In the genomic region with DNA sequence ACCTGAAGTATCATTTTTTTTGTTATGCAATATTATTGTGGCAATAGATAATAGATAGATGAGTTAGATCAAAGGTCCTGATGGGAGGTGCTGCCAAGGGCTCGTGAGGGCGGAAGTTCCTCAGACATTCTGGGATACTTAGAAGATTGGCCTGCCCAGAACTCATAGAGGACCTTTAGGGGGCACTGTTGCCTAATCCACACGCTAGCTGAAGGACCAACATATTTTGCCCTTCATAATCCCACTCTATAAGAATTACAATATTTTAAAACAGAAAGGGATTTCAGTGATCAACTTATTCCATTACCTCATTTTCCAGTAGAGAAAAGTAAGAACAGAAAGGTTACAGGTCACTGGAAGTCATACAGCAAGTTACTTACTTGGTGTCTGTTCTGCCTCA, we compare ENCODE assay signal across 8 cellular contexts. TPM values are rescaled to one million over a fixed set of nuclear protein-coding genes. Genes with fewer than 3 reads are reported as not detected.
DNase-seq lines count a peak whose midpoint lies in the region; ATAC-seq and TF ChIP-seq lines count a peak whose summit lies in the region.

No MANE protein-coding gene starts in this region.

- H3K4me3 ChIP-seq in IMR-90 (ENCODE audit: insufficient read depth, low read depth, low read length) (no peak overlapping the region), aorta (ENCODE audit: low read length in 2 of 2) (no peak overlapping the region), sigmoid colon (no peak overlapping the region)

- no peak overlapping the region for H3K27ac Mint-ChIP-seq in activated naive CD8-positive, alpha-beta T cell treated with anti-CD3 and anti-CD28 coated beads, Interleukin-2, amount 50 U/mL, for 24 hours

- no peak overlapping the region for H2BK5ac ChIP-seq in IMR-90 (ENCODE audit: low read depth, low read length, poor library complexity, severe bottlenecking)

- no peak overlapping the region for H2AK5ac ChIP-seq in IMR-90 (ENCODE audit: low read depth, low read length)

- ATAC-seq in GM21360 (IDR thresholded peaks at IDR 0.05; ENCODE audit: unreplicated experiment), result peak; percentile 80
- peak; percentile 91 for ATAC-seq in IMR-90 (ENCODE audit: low read depth)
- no peak for ATAC-seq in activated naive CD8-positive, alpha-beta T cell treated with anti-CD3 and anti-CD28 coated beads, Interleukin-2, amount 50 U/mL, for 24 hours
- peak; percentile 46 for ATAC-seq in aorta (ENCODE audit: low FRiP score)

- no peak overlapping the region for H4K5ac ChIP-seq in IMR-90 (ENCODE audit: low read depth, low read length)

- H3K14ac ChIP-seq in IMR-90 (replicated peaks; ENCODE audit: low read depth, low read length), result no peak overlapping the region

- H3K9ac ChIP-seq in IMR-90 (ENCODE audit: low read depth, low read length), result no peak overlapping the region

- no peaks in the 10 kb centered on the region for H3K36me3 ChIP-seq in IMR-90 (ENCODE audit: control insufficient read depth, insufficient read depth, low read length)
- no peaks in the 10 kb centered on the region for H3K36me3 ChIP-seq in aorta (ENCODE audit: control insufficient read depth in 1 of 2, insufficient read depth in 2 of 2, low read length in 1 of 2)
- H3K36me3 ChIP-seq in sigmoid colon, result no peaks in the 10 kb centered on the region

- no peak overlapping the region for H3K18ac ChIP-seq in IMR-90 (ENCODE audit: low read depth, low read length)

- no peak for TF ChIP-seq POLR2A in IMR-90 (IDR thresholded peaks at IDR 0.05; ENCODE audit: low read depth, low read length)
- TF ChIP-seq POLR2A in sigmoid colon (IDR thresholded peaks at IDR 0.05), result no peak

- H4K20me1 ChIP-seq in IMR-90 (ENCODE audit: insufficient read depth, low read length), result no peaks in the 10 kb centered on the region

- H2AFZ ChIP-seq in IMR-90 (replicated peaks; ENCODE audit: low read length, poor library complexity), result no peak overlapping the region

- H2BK20ac ChIP-seq in IMR-90 (ENCODE audit: low read depth, low read length), result peak overlapping the region; percentile 72; the same call in 1 of the 2 replicates

- H3K23ac ChIP-seq in IMR-90 (ENCODE audit: low read depth, low read length), result no peak overlapping the region

- H2BK120ac ChIP-seq in IMR-90 (ENCODE audit: low read depth, low read length), result no peak overlapping the region

- H3K9me1 ChIP-seq in IMR-90 (ENCODE audit: insufficient read depth, low read length), result no peaks in the 10 kb centered on the region

- CTCF ChIA-PET in IMR-90 (lab: Yijun Ruan, JAX), result interaction anchor here (0.6 to 1.3 kb wide), 6 partner anchors 10 to 533 kb away, joined by 3 to 5 read pairs (median 3); no protein-coding TSS in a partner anchor

- TF ChIP-seq EP300 in sigmoid colon (IDR thresholded peaks at IDR 0.05), result no peak

- DNase-seq in NCI-H748 (lab: John Stamatoyannopoulos, UW; ENCODE audit: unreplicated experiment) (peak; percentile 17), NCI-H748 treated with DMSO at 0.1 percent for 48 hours (lab: John Stamatoyannopoulos, UW) (no peak), IMR-90 (peak; percentile 70), iPS DF 4.7 (ENCODE audit: extremely low read depth, low spot score) (peak; percentile 30), aorta (peak in 1 of 2 donors; percentile 38), sigmoid colon (no peak)
- DNase-seq in activated naive CD8-positive, alpha-beta T cell treated with anti-CD3 and anti-CD28 coated beads, Interleukin-2, amount 50 U/mL, for 24 hours, result peak; percentile 4

- intact Hi-C loops in IMR-90 (cut with micrococcal nuclease), result loop anchor here (1.0 to 5.0 kb wide), 6 partner anchors 70 to 630 kb away; no protein-coding TSS in a partner anchor
- intact Hi-C loops in aorta (cut with DNase I), result loop anchor here (10.0 kb wide), 3 partner anchors 103 to 193 kb away; partner anchors contain the start of gene GABRB1 (in 1 of the 2)
- intact Hi-C loops in sigmoid colon (cut with DNase I), result no loop called here

- TF ChIP-seq CTCF in IMR-90 (conservative IDR thresholded peaks at IDR 0.05; ENCODE audit: low read depth, low read length), result peak; percentile 81
- TF ChIP-seq CTCF in sigmoid colon (IDR thresholded peaks at IDR 0.05), result no peak

- no peak overlapping the region for H2BK15ac ChIP-seq in IMR-90 (ENCODE audit: low read depth, low read length)

- H3K4ac ChIP-seq in IMR-90 (ENCODE audit: low read depth, low read length), result no peak overlapping the region

- no peaks in the 10 kb centered on the region for H3K4me1 Mint-ChIP-seq in activated naive CD8-positive, alpha-beta T cell treated with anti-CD3 and anti-CD28 coated beads, Interleukin-2, amount 50 U/mL, for 24 hours

- no TSS peak for BruUV-seq in IMR-90 (replicated peaks; lab: Mats Ljungman, UMichigan)

- no peaks in the 10 kb centered on the region for H3K27me3 Mint-ChIP-seq in activated naive CD8-positive, alpha-beta T cell treated with anti-CD3 and anti-CD28 coated beads, Interleukin-2, amount 50 U/mL, for 24 hours

- in situ Hi-C loops in IMR-90 (cut with MboI; ENCODE audit: low sequenced_read_pairs), result loop anchor here (5.0 to 25.0 kb wide), 3 partner anchors 190 to 630 kb away; no protein-coding TSS in a partner anchor

- dilution Hi-C loops in IMR-90 (cut with HindIII; ENCODE audit: low sequenced_read_pairs, unreplicated experiment), result no loop called here

- H4K8ac ChIP-seq in IMR-90 (ENCODE audit: low read depth in 2 of 2, low read length in 2 of 2), result no peak overlapping the region

- no peak overlapping the region for H3K4me2 ChIP-seq in IMR-90 (ENCODE audit: low read depth, low read length)

- H3K9me3 ChIP-seq in IMR-90 (ENCODE audit: control insufficient read depth, insufficient read depth, low read length) (no peaks in the 10 kb centered on the region), aorta (ENCODE audit: control insufficient read depth, low read length) (no peaks in the 10 kb centered on the region), sigmoid colon (no peaks in the 10 kb centered on the region)

- POLR2A ChIA-PET in IMR-90 (lab: Charles Lee; ENCODE audit: unreplicated experiment), result no interaction called here

- H3K4me1 ChIP-seq in IMR-90 (ENCODE audit: control insufficient read depth, insufficient read depth, low read length) (peaks cover 1% of the 10 kb centered on the region; the same call in 1 of the 2 replicates), aorta (ENCODE audit: control insufficient read depth in 1 of 2, insufficient read depth in 2 of 2, low read length in 2 of 2) (no peaks in the 10 kb centered on the region), sigmoid colon (no peaks in the 10 kb centered on the region)

- no peak overlapping the region for H2AK9ac ChIP-seq in IMR-90 (replicated peaks; ENCODE audit: low read depth, low read length, poor library complexity)

- no peaks in the 10 kb centered on the region for H3K79me1 ChIP-seq in IMR-90 (ENCODE audit: low read depth in 1 of 2, low read length in 2 of 2)

- H3K27me3 ChIP-seq in IMR-90 (ENCODE audit: control insufficient read depth, insufficient read depth, low read length) (no peaks in the 10 kb centered on the region), aorta (ENCODE audit: control insufficient read depth in 1 of 2, insufficient read depth in 2 of 2, low read length in 1 of 2) (no peaks in the 10 kb centered on the region), sigmoid colon (no peaks in the 10 kb centered on the region)

- H3K56ac ChIP-seq in IMR-90 (ENCODE audit: extremely low read depth, insufficient read depth, low read length), result no peak overlapping the region

- no peak overlapping the region for H3K4me3 Mint-ChIP-seq in activated naive CD8-positive, alpha-beta T cell treated with anti-CD3 and anti-CD28 coated beads, Interleukin-2, amount 50 U/mL, for 24 hours

- H4K91ac ChIP-seq in IMR-90 (ENCODE audit: insufficient read depth, low read depth, low read length), result no peak overlapping the region

- H3K9me3 Mint-ChIP-seq in activated naive CD8-positive, alpha-beta T cell treated with anti-CD3 and anti-CD28 coated beads, Interleukin-2, amount 50 U/mL, for 24 hours, result no peaks in the 10 kb centered on the region

- WGBS in IMR-90 (ENCODE audit: extremely low coverage in 2 of 2, insufficient read length in 1 of 2), 2 experiments, result no CpG with 5 or more reads among the region's 3 CpGs
- 14 to 17% methylated on average over 3 of the region's 3 CpGs for WGBS in aorta, 2 donors
- WGBS in sigmoid colon, 2 donors, result 28 to 31% methylated on average over 3 of the region's 3 CpGs

- H3K27ac ChIP-seq in IMR-90 (ENCODE audit: insufficient read depth, low read length) (no peak overlapping the region), aorta (ENCODE audit: low read depth in 1 of 2, low read length in 2 of 2) (no peak overlapping the region), sigmoid colon (no peak overlapping the region)

- TF ChIP-seq RAD21 in IMR-90 (IDR thresholded peaks at IDR 0.05; ENCODE audit: low read length), result peak; percentile 87

- H3K36me3 Mint-ChIP-seq in activated naive CD8-positive, alpha-beta T cell treated with anti-CD3 and anti-CD28 coated beads, Interleukin-2, amount 50 U/mL, for 24 hours (ENCODE audit: low read depth), result no peaks in the 10 kb centered on the region

TF ChIP-seq in IMR-90, 13 proteins besides CTCF, POLR2A, EP300 and RAD21:
- TF ChIP-seq SMC3 (IDR thresholded peaks at IDR 0.05; ENCODE audit: low read depth, low read length) (peak; percentile 76), CHD1 (IDR thresholded peaks at IDR 0.05; ENCODE audit: low read depth, low read length) (no peak)

RNA-seq across cellular contexts. Expression of gene COX7B2, which starts 22.9 kb away (rescaled TPM):
- total RNA-seq in IMR-90 (2012; rRNA removed) (not detected in 2 replicates), aorta (not detected), sigmoid colon (not detected)
- polyA plus RNA-seq in IMR-90 (2012; rRNA removed) (not detected in 2 replicates), aorta (not detected), sigmoid colon (not detected)
- not detected in 2 replicates for polyA plus RNA-seq in IMR-90 (2012; cell fraction: cytosol; rRNA removed)
- polyA plus RNA-seq in IMR-90 (2012; cell fraction: nucleus; rRNA removed; ENCODE audit: low replicate concordance), result not detected in 2 replicates

Comparison
In these comparisons a context has a peak if more than half of its experiments do, and no peak if none do; other contexts are left out.
1. DNase-seq: peak in NCI-H748 (single experiment), IMR-90 (single experiment), activated naive CD8-positive, alpha-beta T cell treated with anti-CD3 and anti-CD28 coated beads, Interleukin-2, amount 50 U/mL, for 24 hours (single experiment) and iPS DF 4.7 (single experiment); none in NCI-H748 treated with DMSO at 0.1 percent for 48 hours (single experiment) and sigmoid colon (single experiment).